In the genomic region with DNA sequence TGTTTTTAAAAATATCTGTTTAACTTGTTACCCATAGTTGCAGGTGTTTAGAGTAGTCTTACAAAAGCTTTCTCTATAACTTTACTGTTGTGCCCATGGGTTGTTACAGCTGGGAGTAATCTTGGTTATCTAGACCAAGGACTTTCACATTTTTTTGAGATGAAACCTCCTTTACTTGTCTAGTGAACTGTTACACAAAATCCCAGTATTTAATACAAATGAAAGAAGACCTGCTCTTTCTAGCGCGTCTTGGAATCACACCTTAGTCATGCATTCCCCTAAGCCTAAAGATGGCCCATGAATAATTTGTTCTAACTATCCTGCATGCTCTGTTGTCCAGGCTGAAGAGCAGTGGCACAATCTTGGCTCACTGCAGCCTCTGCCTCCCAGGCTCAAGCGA, we compare ENCODE assay signal across 18 cellular contexts. TPM values are rescaled to one million over a fixed set of nuclear protein-coding genes. Genes with fewer than 3 reads are reported as not detected.
DNase-seq lines count a peak whose midpoint lies in the region; ATAC-seq and TF ChIP-seq lines count a peak whose summit lies in the region.
"Had no signal": no experiment of that assay in that cellular context is flagged by ENCODE, and none has a peak within 500 bp of the region (broad histone marks: within the 10 kb centered on the region; RNA-seq: fewer than 3 reads in every experiment).

No MANE protein-coding gene starts in this region.

- H3K4me1 Mint-ChIP-seq in activated CD8-positive, alpha-beta T cell treated with anti-CD3 and anti-CD28 coated beads, Interleukin-2, amount 10 ng/mL, durations not matched to agents 7 days and 5 days (ENCODE audit: low read depth) = peaks cover 21% of the 10 kb centered on the region
- H3K4me1 Mint-ChIP-seq in activated CD8-positive, alpha-beta T cell treated with anti-CD3 and anti-CD28 coated beads for 36 hours (ENCODE audit: low read depth) = peaks cover 17% of the 10 kb centered on the region
- H3K4me1 Mint-ChIP-seq: B cell had no signal

- intact Hi-C loops in activated CD8-positive, alpha-beta T cell treated with anti-CD3 and anti-CD28 coated beads for 36 hours (cut with micrococcal nuclease) = no loop called here

- CTCF ChIA-PET in activated CD8-positive, alpha-beta T cell treated with anti-CD3 and anti-CD28 coated beads, Interleukin-2, amount 10 ng/mL, durations not matched to agents 7 days and 5 days (lab: Charles Lee) = interaction anchor here (0.9 to 1.8 kb wide), 2 partner anchors 26 to 29 kb away, joined by 3 to 5 read pairs; no protein-coding TSS in a partner anchor
- CTCF ChIA-PET in activated CD8-positive, alpha-beta T cell treated with anti-CD3 and anti-CD28 coated beads for 36 hours (lab: Charles Lee) = interaction anchor here (1.7 kb wide), 1 partner anchor 25 kb away, joined by 4 read pairs; no protein-coding TSS in a partner anchor

- H3K4me1 ChIP-seq in Karpas-422 (ENCODE audit: low read length) = no peaks in the 10 kb centered on the region

- POLR2A ChIA-PET in activated CD8-positive, alpha-beta T cell treated with anti-CD3 and anti-CD28 coated beads, Interleukin-2, amount 10 ng/mL, durations not matched to agents 7 days and 5 days (lab: Charles Lee) = interaction anchor here (1.5 kb wide), 1 partner anchor 38 kb away, joined by 5 read pairs; a partner anchor contains a TSS
- POLR2A ChIA-PET in activated CD8-positive, alpha-beta T cell treated with anti-CD3 and anti-CD28 coated beads for 36 hours (lab: Charles Lee) = interaction anchor here (0.5 kb wide), 1 partner anchor 36 kb away, joined by 3 read pairs; no protein-coding TSS in a partner anchor

- H3K27ac Mint-ChIP-seq in activated CD8-positive, alpha-beta T cell treated with anti-CD3 and anti-CD28 coated beads, Interleukin-2, amount 10 ng/mL, durations not matched to agents 7 days and 5 days = peak overlapping the region; percentile 22
- no peak overlapping the region for H3K27ac Mint-ChIP-seq in activated CD8-positive, alpha-beta T cell treated with anti-CD3 and anti-CD28 coated beads for 36 hours
- H3K27ac Mint-ChIP-seq: B cell; CD8-positive, alpha-beta T cell; GM23338; H9 had no signal

- no peak overlapping the region for H3K27ac ChIP-seq in Karpas-422 (ENCODE audit: low read length)

- H3K79me2 ChIP-seq in Karpas-422 (ENCODE audit: low read length) = no peaks in the 10 kb centered on the region

- H3K27me3 ChIP-seq in Karpas-422 (ENCODE audit: low read length) = no peaks in the 10 kb centered on the region

- no peak overlapping the region for H3K4me3 ChIP-seq in Karpas-422 (ENCODE audit: low read length)
- H3K4me3 ChIP-seq: GM23338 had no signal

- no peaks in the 10 kb centered on the region for H4K20me1 ChIP-seq in Karpas-422 (ENCODE audit: insufficient read depth, low read depth, low read length)

- no peaks in the 10 kb centered on the region for H3K9me3 Mint-ChIP-seq in activated CD8-positive, alpha-beta T cell treated with anti-CD3 and anti-CD28 coated beads, Interleukin-2, amount 10 ng/mL, durations not matched to agents 7 days and 5 days (ENCODE audit: insufficient read depth)
- H3K9me3 Mint-ChIP-seq in activated CD8-positive, alpha-beta T cell treated with anti-CD3 and anti-CD28 coated beads for 36 hours = peaks cover 2% of the 10 kb centered on the region
- H3K9me3 Mint-ChIP-seq: GM23338, H9 had no signal

- no peak overlapping the region for H3K4me2 ChIP-seq in Karpas-422 (ENCODE audit: low read depth, low read length, poor library complexity, severe bottlenecking)
- H3K4me2 ChIP-seq: GM23338 had no signal

- H3K36me3 ChIP-seq in Karpas-422 (ENCODE audit: insufficient read depth, low read length) = peaks cover 44% of the 10 kb centered on the region

- H3K36me3 Mint-ChIP-seq in activated CD8-positive, alpha-beta T cell treated with anti-CD3 and anti-CD28 coated beads, Interleukin-2, amount 10 ng/mL, durations not matched to agents 7 days and 5 days (ENCODE audit: low read depth) = peaks cover 86% of the 10 kb centered on the region
- peaks cover 61% of the 10 kb centered on the region for H3K36me3 Mint-ChIP-seq in activated CD8-positive, alpha-beta T cell treated with anti-CD3 and anti-CD28 coated beads for 36 hours (ENCODE audit: low read depth)

- ATAC-seq in activated CD8-positive, alpha-beta T cell treated with anti-CD3 and anti-CD28 coated beads, Interleukin-2, amount 10 ng/mL, durations not matched to agents 7 days and 5 days = no peak
- ATAC-seq in activated CD8-positive, alpha-beta T cell treated with anti-CD3 and anti-CD28 coated beads for 36 hours = no peak
- ATAC-seq: CD8-positive, alpha-beta T cell; GM23338 had no signal

- H3K27me3 Mint-ChIP-seq in activated CD8-positive, alpha-beta T cell treated with anti-CD3 and anti-CD28 coated beads, Interleukin-2, amount 10 ng/mL, durations not matched to agents 7 days and 5 days (ENCODE audit: low read depth) = no peaks in the 10 kb centered on the region
- no peaks in the 10 kb centered on the region for H3K27me3 Mint-ChIP-seq in activated CD8-positive, alpha-beta T cell treated with anti-CD3 and anti-CD28 coated beads for 36 hours
- H3K27me3 Mint-ChIP-seq: B cell had no signal

- H3K4me3 Mint-ChIP-seq in activated CD8-positive, alpha-beta T cell treated with anti-CD3 and anti-CD28 coated beads, Interleukin-2, amount 10 ng/mL, durations not matched to agents 7 days and 5 days = no peak overlapping the region
- H3K4me3 Mint-ChIP-seq in activated CD8-positive, alpha-beta T cell treated with anti-CD3 and anti-CD28 coated beads for 36 hours = no peak overlapping the region
- H3K4me3 Mint-ChIP-seq: B cell; CD8-positive, alpha-beta T cell; GM23338; H9 had no signal

- H2AFZ ChIP-seq in Karpas-422 (ENCODE audit: low read length) = no peak overlapping the region
- H2AFZ ChIP-seq: GM23338 had no signal

- no peak overlapping the region for H3K9ac ChIP-seq in Karpas-422 (ENCODE audit: low read length)

- no peaks in the 10 kb centered on the region for H3K9me3 ChIP-seq in Karpas-422 (ENCODE audit: low read length)

- H3K9me2 ChIP-seq in Karpas-422 (replicated peaks; ENCODE audit: insufficient read depth, low read length) = no peaks in the 10 kb centered on the region

- DNase-seq in activated CD8-positive, alpha-beta T cell treated with anti-CD3 and anti-CD28 coated beads, Interleukin-2, amount 10 ng/mL, durations not matched to agents 7 days and 5 days = no peak
- no peak for DNase-seq in activated CD8-positive, alpha-beta T cell treated with anti-CD3 and anti-CD28 coated beads for 36 hours
- DNase-seq in amniotic epithelial cell (ENCODE audit: low read depth) = peak; percentile 49
- peak; percentile 74 for DNase-seq in kidney glomerular epithelial cell (lab: John Stamatoyannopoulos, UW)
- peak; percentile 63 for DNase-seq in renal cortical epithelial cell (ENCODE audit: low read depth)
- DNase-seq in HPDE6-E6E7 (ENCODE audit: extremely low spot score) = no peak
- DNase-seq in Karpas-422 = no peak
- no peak for DNase-seq in NCI-H1436 treated with DMSO at 0.1 percent for 48 hours (lab: John Stamatoyannopoulos, UW)
- DNase-seq: 8988T; C1 segment of cervical spinal cord; CD8-positive, alpha-beta T cell; COR-L47; DND-41; GDM1; H9; IMR-90 had no signal

- no peak for TF ChIP-seq CTCF in activated CD8-positive, alpha-beta T cell treated with anti-CD3 and anti-CD28 coated beads for 36 hours (IDR thresholded peaks at IDR 0.05)

RNA-seq across cellular contexts. Expression of a gene that starts 38.0 kb away (rescaled TPM):
- total RNA-seq in activated CD8-positive, alpha-beta T cell treated with anti-CD3 and anti-CD28 coated beads, Interleukin-2, amount 10 ng/mL, durations not matched to agents 7 days and 5 days = 10 to 100 TPM; 29.2 to 30.4 TPM
- total RNA-seq in activated CD8-positive, alpha-beta T cell treated with anti-CD3 and anti-CD28 coated beads for 36 hours = 10 to 100 TPM; 15.3 to 15.5 TPM
- 10.2 and 18.1 TPM in 2 replicates for total RNA-seq in renal cortical epithelial cell
- 8.3 and 9.2 TPM in 2 replicates for total RNA-seq in Karpas-422 (2014; rRNA removed; shearing (Covaris generic); ENCODE audit: low replicate concordance)

Comparison
In these comparisons a context has a peak if more than half of its experiments do, and no peak if none do; other contexts are left out.
1. DNase-seq: peak in amniotic epithelial cell (single experiment), kidney glomerular epithelial cell (single experiment) and renal cortical epithelial cell (single experiment); none in activated CD8-positive, alpha-beta T cell treated with anti-CD3 and anti-CD28 coated beads, Interleukin-2, amount 10 ng/mL, durations not matched to agents 7 days and 5 days (single experiment), activated CD8-positive, alpha-beta T cell treated with anti-CD3 and anti-CD28 coated beads for 36 hours (single experiment), HPDE6-E6E7 (single experiment), Karpas-422 (single experiment) and NCI-H1436 treated with DMSO at 0.1 percent for 48 hours (single experiment).